8 cellular contexts compared by ENCODE assay signal in genomic region chr6:6915813-6916547, GRCh38.
DNase-seq lines count a peak whose midpoint lies in the region; ATAC-seq and TF ChIP-seq lines count a peak whose summit lies in the region.

No MANE protein-coding gene starts in this region.

- no peaks in the 10 kb centered on the region for H4K20me1 ChIP-seq in PC-9 (ENCODE audit: insufficient read depth)

- peak overlapping the region; percentile 97 for H3K27ac ChIP-seq in HL-60 (replicated peaks)
- no peak overlapping the region for H3K27ac ChIP-seq in ascending aorta
- peak overlapping the region; percentile 35 to 83 (median 77) for H3K27ac ChIP-seq in stomach
- H3K27ac ChIP-seq in PC-9, result no peak overlapping the region

- H3K4me1 Mint-ChIP-seq in T-helper 17 cell, result peaks cover 5% of the 10 kb centered on the region

- H3F3A ChIP-seq in PC-9 (ENCODE audit: insufficient read depth, low read depth), result no peaks in the 10 kb centered on the region

- CTCF ChIA-PET in PC-9 (lab: Charles Lee), result interaction anchor here (0.6 to 0.9 kb wide), 2 partner anchors 115 to 190 kb away, joined by 3 read pairs; no protein-coding TSS in a partner anchor

- no peak overlapping the region for H2AFZ ChIP-seq in PC-9

- no TSS peak for BruUV-seq in PC-9 (replicated peaks; lab: Mats Ljungman, UMichigan)

- H3K4me1 ChIP-seq in ascending aorta (no peaks in the 10 kb centered on the region), stomach (peaks cover 11 to 35% (median 20%) of the 10 kb centered on the region in 4 donors), PC-9 (replicated peaks; ENCODE audit: insufficient read depth) (no peaks in the 10 kb centered on the region)

- H3K79me2 ChIP-seq in PC-9 (ENCODE audit: low read depth), result no peaks in the 10 kb centered on the region

- DNase-seq in HL-60 (ENCODE audit: low read depth in 1 of 2, low spot score in 1 of 2) (peak; percentile 57 to 92), ascending aorta (ENCODE audit: low spot score in 2 of 2) (peak in 1 of 2 donors; percentile 71), left kidney (ENCODE audit: low read depth, low spot score) (peak; percentile 53), stomach (no peak), PC-9 (no peak), T-helper 17 cell (no peak)

- no peaks in the 10 kb centered on the region for H3K9me3 ChIP-seq in ascending aorta
- no peaks in the 10 kb centered on the region for H3K9me3 ChIP-seq in stomach
- no peaks in the 10 kb centered on the region for H3K9me3 ChIP-seq in PC-9 (ENCODE audit: insufficient read depth, low read depth)
- no peaks in the 10 kb centered on the region for H3K9me3 ChIP-seq in T-helper 17 cell (ENCODE audit: control insufficient read depth, low read length, poor library complexity, severe bottlenecking)

- TF ChIP-seq POLR2A in stomach (IDR thresholded peaks at IDR 0.05), result no peak

- TF ChIP-seq CTCF in HL-60 (IDR thresholded peaks at IDR 0.05; ENCODE audit: insufficient read depth, low read length), result no peak
- TF ChIP-seq CTCF in ascending aorta (IDR thresholded peaks at IDR 0.05), result no peak
- no peak for TF ChIP-seq CTCF in stomach (IDR thresholded peaks at IDR 0.05)
- no peak for TF ChIP-seq CTCF in PC-9 (conservative IDR thresholded peaks at IDR 0.05)

- POLR2A ChIA-PET in PC-9 (lab: Charles Lee; ENCODE audit: unreplicated experiment), result interaction anchor here (0.7 kb wide), 1 partner anchor 9 kb away, joined by 15 read pairs; no protein-coding TSS in a partner anchor

- H3K36me3 Mint-ChIP-seq in T-helper 17 cell (ENCODE audit: low read depth), result no peaks in the 10 kb centered on the region

- no peak overlapping the region for H3K4me3 Mint-ChIP-seq in T-helper 17 cell

- H3K27me3 Mint-ChIP-seq in T-helper 17 cell, result peaks cover 34% of the 10 kb centered on the region

- intact Hi-C loops in ascending aorta (cut with DNase I) (no loop called here), stomach (cut with DNase I; ENCODE audit: low total_unique reads) (no loop called here), PC-9 (cut with micrococcal nuclease; ENCODE audit: unreplicated experiment) (no loop called here)

- H3K4me3 ChIP-seq in HL-60 (replicated peaks; ENCODE audit: insufficient read depth, low read length) (0 out of 2 replicates have a peak overlapping the region, but pooled peaks have one; percentile 0), ascending aorta (peak overlapping the region; percentile 12 to 40), stomach (peak overlapping the region; percentile 21 to 38 (median 25)), PC-9 (no peak overlapping the region)

- ATAC-seq in HG03025 (IDR thresholded peaks at IDR 0.05; ENCODE audit: low FRiP score, unreplicated experiment), result no peak
- no peak for ATAC-seq in HG03108 (IDR thresholded peaks at IDR 0.05; ENCODE audit: unreplicated experiment)
- no peak for ATAC-seq in T-helper 17 cell

- H3K27me3 ChIP-seq in HL-60 (ENCODE audit: insufficient read depth, poor library complexity, severe bottlenecking) (no peaks in the 10 kb centered on the region), ascending aorta (no peaks in the 10 kb centered on the region), stomach (no peaks in the 10 kb centered on the region), PC-9 (ENCODE audit: insufficient read depth, low read depth) (no peaks in the 10 kb centered on the region)

- no peaks in the 10 kb centered on the region for H3K36me3 ChIP-seq in ascending aorta
- no peaks in the 10 kb centered on the region for H3K36me3 ChIP-seq in stomach
- H3K36me3 ChIP-seq in PC-9 (ENCODE audit: low read depth), result no peaks in the 10 kb centered on the region

- 5 to 11% (median 9%) methylated on average over 9 of the region's 9 CpGs for WGBS in stomach, 5 donors

- H3K27ac Mint-ChIP-seq in T-helper 17 cell, result no peak overlapping the region

- no peak overlapping the region for H3K4me2 ChIP-seq in PC-9

- no peaks in the 10 kb centered on the region for H3K9me2 ChIP-seq in PC-9 (ENCODE audit: insufficient read depth)

- no peak for TF ChIP-seq EP300 in stomach (IDR thresholded peaks at IDR 0.05)

Comparison
In these comparisons a context has a peak if more than half of its experiments do, and no peak if none do; other contexts are left out.
1. DNase-seq: peak in HL-60 (2 of 2) and left kidney (single experiment); none in stomach (single experiment), PC-9 (0 of 2) and T-helper 17 cell (0 of 3).
2. H3K27ac ChIP-seq: peak in HL-60 (single experiment) and stomach (5 of 5); none in ascending aorta (0 of 2) and PC-9 (single experiment).